ENCODE assay signal across 8 cellular contexts in genomic region chr20:51661609-51662178, GRCh38.
DNase-seq lines count a peak whose midpoint lies in the region; ATAC-seq and TF ChIP-seq lines count a peak whose summit lies in the region.

No MANE protein-coding gene starts in this region.

- TF ChIP-seq POLR2A in erythroblast (IDR thresholded peaks at IDR 0.05; ENCODE audit: low read length) = no peak

- no peaks in the 10 kb centered on the region for H3K36me3 Mint-ChIP-seq in activated B cell treated with CpG ODN at 0.5 μM for 24 hours (ENCODE audit: low read depth)

- ATAC-seq in activated B cell treated with CpG ODN at 0.5 μM for 24 hours (ENCODE audit: low read depth) (peak; percentile 10), GM19035 (IDR thresholded peaks at IDR 0.05; ENCODE audit: unreplicated experiment) (no peak)

- H3K4me3 ChIP-seq in HFF-Myc (replicated peaks; ENCODE audit: low read depth, low read length) (no peak overlapping the region), epithelial cell of proximal tubule (ENCODE audit: low read depth, low read length) (no peak overlapping the region)

- no peak overlapping the region for H3K4me3 Mint-ChIP-seq in activated B cell treated with CpG ODN at 0.5 μM for 24 hours

- no peak overlapping the region for H3K27ac Mint-ChIP-seq in activated B cell treated with CpG ODN at 0.5 μM for 24 hours

- intact Hi-C loops in activated B cell treated with CpG ODN at 0.5 μM for 24 hours (cut with micrococcal nuclease) = no loop called here

- DNase-seq in HFF-Myc (ENCODE audit: extremely low read depth, low read depth) (peak; percentile 41), activated B cell treated with CpG ODN at 0.5 μM for 24 hours (no peak), epithelial cell of proximal tubule (ENCODE audit: low read depth) (peak; percentile 13), SIG-M5 treated with dmso at 0.1 percent for 504 hours (lab: John Stamatoyannopoulos, UW; ENCODE audit: unreplicated experiment) (no peak), erythroblast (lab: John Stamatoyannopoulos, UW) (no peak), amniotic stem cell (lab: John Stamatoyannopoulos, UW) (no peak)
- peak; percentile 10 for DNase-seq in stimulated activated CD8-positive, alpha-beta memory T cell treated with anti-CD3 and anti-CD28 coated beads, Interleukin-12 subunit alpha, Interleukin-12 subunit beta, amount 100 ng/mL, for 4 hours (ENCODE audit: low read depth)

- POLR2A ChIA-PET in activated B cell treated with CpG ODN at 0.5 μM for 24 hours (lab: Charles Lee) = interaction anchor here (0.7 kb wide), 1 partner anchor 14 kb away, joined by 6 read pairs; no protein-coding TSS in a partner anchor

- TF ChIP-seq CTCF in HFF-Myc (IDR thresholded peaks at IDR 0.05; ENCODE audit: low read depth, low read length, missing control alignments) (no peak), activated B cell treated with CpG ODN at 0.5 μM for 24 hours (IDR thresholded peaks at IDR 0.05) (no peak), epithelial cell of proximal tubule (conservative IDR thresholded peaks at IDR 0.05; ENCODE audit: low read depth, low read length) (no peak)

- no peaks in the 10 kb centered on the region for H3K9me3 Mint-ChIP-seq in activated B cell treated with CpG ODN at 0.5 μM for 24 hours

- CTCF ChIA-PET in activated B cell treated with CpG ODN at 0.5 μM for 24 hours (lab: Charles Lee) = no interaction called here

- peaks cover 15% of the 10 kb centered on the region for H3K4me1 Mint-ChIP-seq in activated B cell treated with CpG ODN at 0.5 μM for 24 hours

- peaks cover 3% of the 10 kb centered on the region for H3K27me3 Mint-ChIP-seq in activated B cell treated with CpG ODN at 0.5 μM for 24 hours

Comparison
In these comparisons a context has a peak if more than half of its experiments do, and no peak if none do; other contexts are left out.
1. DNase-seq: peak in HFF-Myc (single experiment), epithelial cell of proximal tubule (single experiment) and stimulated activated CD8-positive, alpha-beta memory T cell treated with anti-CD3 and anti-CD28 coated beads, Interleukin-12 subunit alpha, Interleukin-12 subunit beta, amount 100 ng/mL, for 4 hours (single experiment); none in activated B cell treated with CpG ODN at 0.5 μM for 24 hours (single experiment), SIG-M5 treated with dmso at 0.1 percent for 504 hours (single experiment), erythroblast (0 of 2) and amniotic stem cell (single experiment).